8 cellular contexts compared by ENCODE assay signal in the genomic region with DNA sequence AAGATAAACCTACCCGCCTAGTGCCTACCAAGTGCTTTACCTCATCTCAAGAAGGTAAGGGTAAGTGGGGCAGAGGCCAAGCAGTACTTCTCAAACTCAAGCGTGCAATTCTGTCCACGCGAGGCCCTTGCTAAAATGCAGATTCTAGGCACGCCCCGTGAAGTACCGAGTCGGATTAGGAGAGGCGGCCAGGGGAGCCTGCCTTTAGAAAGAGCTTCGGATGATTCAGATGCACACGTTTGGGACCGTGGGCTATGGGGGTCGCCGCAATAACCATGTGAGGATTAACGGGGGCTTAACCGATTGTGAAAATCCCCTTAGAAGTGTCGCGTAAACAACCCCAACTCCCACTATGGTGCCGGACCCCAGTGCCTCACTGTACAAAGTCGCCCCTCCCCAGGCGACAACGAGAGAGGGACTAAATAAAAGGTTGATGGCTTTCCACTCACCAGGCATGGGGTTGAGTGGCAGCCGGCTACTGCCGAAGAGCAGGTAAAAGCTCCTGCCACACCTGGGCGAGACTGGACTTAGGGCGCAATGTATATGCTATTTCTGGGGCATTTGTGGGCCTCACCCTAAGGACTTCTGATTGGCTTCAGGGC.
DNase-seq lines count a peak whose midpoint lies in the region; ATAC-seq and TF ChIP-seq lines count a peak whose summit lies in the region.

No MANE protein-coding gene starts in this region.

- H3K4me3 ChIP-seq in GM12864 (ENCODE audit: low read depth, low read length), result peak overlapping the region; percentile 94
- H3K4me3 ChIP-seq in brain microvascular endothelial cell (ENCODE audit: low read depth, low read length), result peak overlapping the region; percentile 94

- H3K36me3 ChIP-seq in brain microvascular endothelial cell (replicated peaks), result no peaks in the 10 kb centered on the region

- H3K27me3 ChIP-seq in brain microvascular endothelial cell (replicated peaks) (no peaks in the 10 kb centered on the region), layer of hippocampus (ENCODE audit: control insufficient read depth, insufficient read depth, low read length) (no peaks in the 10 kb centered on the region)

- H3K27ac ChIP-seq in brain microvascular endothelial cell (peak overlapping the region; percentile 47), layer of hippocampus (ENCODE audit: low read depth, low read length) (peak overlapping the region; percentile 92)

- TF ChIP-seq CTCF in GM12864 (IDR thresholded peaks at IDR 0.05; ENCODE audit: low read depth, low read length, missing control alignments) (no peak), brain microvascular endothelial cell (IDR thresholded peaks at IDR 0.05; ENCODE audit: low read depth, low read length, missing control alignments) (no peak)

- DNase-seq in GM12864 (ENCODE audit: low read depth), result no peak
- DNase-seq in NCI-H82 (lab: John Stamatoyannopoulos, UW), result peak; percentile 95
- DNase-seq in brain microvascular endothelial cell, result no peak
- DNase-seq in stimulated activated CD8-positive, alpha-beta memory T cell treated with anti-CD3 and anti-CD28 coated beads, Interleukin-4, amount 100 ng/mL, for 48 hours, result peak; percentile 49
- DNase-seq in SIG-M5 treated with dmso at 0.1 percent for 504 hours (lab: John Stamatoyannopoulos, UW; ENCODE audit: unreplicated experiment), result no peak

- in situ Hi-C loops in brain microvascular endothelial cell (cut with HindIII; ENCODE audit: low pct_ligation_motif_present, low sequenced_read_pairs), result no loop called here

- ATAC-seq in HG03439 (IDR thresholded peaks at IDR 0.05; ENCODE audit: unreplicated experiment), result no peak
- ATAC-seq in GM21723 (IDR thresholded peaks at IDR 0.05; ENCODE audit: unreplicated experiment), result no peak

Comparison
In these comparisons a context has a peak if more than half of its experiments do, and no peak if none do; other contexts are left out.
1. DNase-seq: peak in NCI-H82 (single experiment) and stimulated activated CD8-positive, alpha-beta memory T cell treated with anti-CD3 and anti-CD28 coated beads, Interleukin-4, amount 100 ng/mL, for 48 hours (single experiment); none in GM12864 (single experiment), brain microvascular endothelial cell (single experiment) and SIG-M5 treated with dmso at 0.1 percent for 504 hours (single experiment).